ENCODE assay signal across 3 cellular contexts in the genomic region with DNA sequence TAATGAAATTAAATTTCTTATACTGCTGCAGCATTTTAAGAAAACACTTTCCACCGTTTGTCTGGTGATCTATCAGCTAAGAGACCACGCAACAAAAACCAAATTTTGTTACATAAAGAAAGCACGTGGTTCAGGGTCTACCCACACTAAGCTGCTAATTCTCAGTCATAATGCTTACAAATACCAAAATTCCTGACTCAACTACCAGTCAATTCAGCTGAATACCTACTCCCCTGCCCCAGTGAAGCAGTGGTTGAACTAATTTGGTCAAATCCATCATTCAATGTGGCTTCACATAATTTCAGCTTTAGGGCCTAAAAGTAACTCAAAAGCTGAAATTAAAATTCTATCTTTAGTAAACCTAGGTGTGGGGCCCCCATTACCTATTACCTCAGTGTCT.
"Had no signal": no experiment of that assay in that cellular context is flagged by ENCODE, and none has a peak within 500 bp of the region (broad histone marks: within the 10 kb centered on the region; RNA-seq: fewer than 3 reads in every experiment).

No MANE protein-coding gene starts in this region.

- ATAC-seq: GM12878 had no signal

- DNase-seq: GDM1, GF-D8 had no signal
